In the genomic region with DNA sequence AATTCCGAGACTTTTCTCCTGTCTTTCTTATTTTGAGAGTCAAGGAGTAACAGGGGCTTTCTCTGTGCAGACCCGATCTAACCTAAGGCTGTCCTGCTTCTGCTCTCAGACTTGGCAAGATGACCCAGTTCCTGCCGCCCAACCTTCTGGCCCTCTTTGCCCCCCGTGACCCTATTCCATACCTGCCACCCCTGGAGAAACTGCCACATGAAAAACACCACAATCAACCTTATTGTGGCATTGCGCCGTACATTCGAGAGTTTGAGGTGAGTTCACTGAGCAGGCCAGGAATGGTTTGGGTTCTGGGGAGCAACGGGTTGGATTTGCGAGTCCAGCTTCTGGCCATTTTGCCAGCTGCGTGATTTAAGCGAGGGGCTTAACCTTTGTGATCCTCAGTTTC, we compare ENCODE assay signal across 9 cellular contexts. TPM values are rescaled to one million over a fixed set of nuclear protein-coding genes. Genes with fewer than 3 reads are reported as not detected.
A peak's percentile ranks its signal among the peaks of the same experiment; 100 is the strongest.
DNase-seq lines count a peak whose midpoint lies in the region; ATAC-seq and TF ChIP-seq lines count a peak whose summit lies in the region.
"Had no signal": no experiment of that assay in that cellular context is flagged by ENCODE, and none has a peak within 500 bp of the region (broad histone marks: within the 10 kb centered on the region; RNA-seq: fewer than 3 reads in every experiment).

No MANE protein-coding gene starts in this region.

- H3K9me3 ChIP-seq in HEK293 (ENCODE audit: control insufficient read depth, insufficient read depth, low read depth, low read length) (no peaks in the 10 kb centered on the region), iPS-15b (ENCODE audit: control insufficient read depth, insufficient read depth, low read length) (no peaks in the 10 kb centered on the region)

- CTCF ChIA-PET in HEK293 (lab: Yijun Ruan, JAX), result interaction anchor here (0.6 to 4.0 kb wide), 5 partner anchors 11 to 60 kb away, joined by 3 to 36 read pairs (median 4); no protein-coding TSS in a partner anchor
- CTCF ChIA-PET in activated CD8-positive, alpha-beta T cell treated with anti-CD3 and anti-CD28 coated beads for 36 hours (lab: Charles Lee), result interaction anchor here (0.7 to 3.9 kb wide), 6 partner anchors 11 to 215 kb away, joined by 3 to 52 read pairs (median 4); no protein-coding TSS in a partner anchor

- H3K4me1 Mint-ChIP-seq in activated CD8-positive, alpha-beta T cell treated with anti-CD3 and anti-CD28 coated beads for 36 hours (ENCODE audit: low read depth), result peaks cover 40% of the 10 kb centered on the region
- H3K4me1 Mint-ChIP-seq in stimulated activated effector memory CD8-positive, alpha-beta T cell treated with anti-CD3 and anti-CD28 coated beads, Interleukin-12 subunit alpha, Interleukin-12 subunit beta, amount 100 ng/mL, for 72 hours, result peaks cover 39% of the 10 kb centered on the region

- DNase-seq in activated CD8-positive, alpha-beta T cell treated with anti-CD3 and anti-CD28 coated beads for 36 hours, result no peak
- no peak for DNase-seq in stimulated activated effector memory CD8-positive, alpha-beta T cell treated with anti-CD3 and anti-CD28 coated beads, Interleukin-12 subunit alpha, Interleukin-12 subunit beta, amount 100 ng/mL, for 72 hours (ENCODE audit: low spot score in 2 of 2)
- DNase-seq in NCI-H1436 (lab: John Stamatoyannopoulos, UW), result no peak

- H3K27ac Mint-ChIP-seq in activated CD8-positive, alpha-beta T cell treated with anti-CD3 and anti-CD28 coated beads for 36 hours, result peak overlapping the region; percentile 94
- peak overlapping the region; percentile 93 for H3K27ac Mint-ChIP-seq in stimulated activated effector memory CD8-positive, alpha-beta T cell treated with anti-CD3 and anti-CD28 coated beads, Interleukin-12 subunit alpha, Interleukin-12 subunit beta, amount 100 ng/mL, for 72 hours

- no peaks in the 10 kb centered on the region for H3K27me3 Mint-ChIP-seq in activated CD8-positive, alpha-beta T cell treated with anti-CD3 and anti-CD28 coated beads for 36 hours

- no peak for ATAC-seq in activated CD8-positive, alpha-beta T cell treated with anti-CD3 and anti-CD28 coated beads for 36 hours
- no peak for ATAC-seq in stimulated activated effector memory CD8-positive, alpha-beta T cell treated with anti-CD3 and anti-CD28 coated beads, Interleukin-12 subunit alpha, Interleukin-12 subunit beta, amount 100 ng/mL, for 72 hours
- no peak for ATAC-seq in GM21619 (IDR thresholded peaks at IDR 0.05; ENCODE audit: unreplicated experiment)
- no peak for ATAC-seq in GM21825 (IDR thresholded peaks at IDR 0.05; ENCODE audit: unreplicated experiment)

- H3K4me3 Mint-ChIP-seq in activated CD8-positive, alpha-beta T cell treated with anti-CD3 and anti-CD28 coated beads for 36 hours, result peak overlapping the region; percentile 99
- peak overlapping the region; percentile 99 for H3K4me3 Mint-ChIP-seq in stimulated activated effector memory CD8-positive, alpha-beta T cell treated with anti-CD3 and anti-CD28 coated beads, Interleukin-12 subunit alpha, Interleukin-12 subunit beta, amount 100 ng/mL, for 72 hours

- peaks cover 42% of the 10 kb centered on the region for H3K36me3 Mint-ChIP-seq in activated CD8-positive, alpha-beta T cell treated with anti-CD3 and anti-CD28 coated beads for 36 hours (ENCODE audit: low read depth)
- peaks cover 67% of the 10 kb centered on the region for H3K36me3 Mint-ChIP-seq in stimulated activated effector memory CD8-positive, alpha-beta T cell treated with anti-CD3 and anti-CD28 coated beads, Interleukin-12 subunit alpha, Interleukin-12 subunit beta, amount 100 ng/mL, for 72 hours

- POLR2A ChIA-PET in HEK293 (lab: Yijun Ruan, JAX), result interaction anchor here (0.6 to 1.2 kb wide), 3 partner anchors 9 to 93 kb away, joined by 3 read pairs; partner anchors contain the start of genes GYS1 and RUVBL2
- POLR2A ChIA-PET in activated CD8-positive, alpha-beta T cell treated with anti-CD3 and anti-CD28 coated beads for 36 hours (lab: Charles Lee), result interaction anchor here (0.7 to 2.4 kb wide), 5 partner anchors 9 to 27 kb away, joined by 3 to 10 read pairs (median 5); partner anchors contain the start of gene LIN7B

- intact Hi-C loops in activated CD8-positive, alpha-beta T cell treated with anti-CD3 and anti-CD28 coated beads for 36 hours (cut with micrococcal nuclease), result no loop called here

- H3K9me3 Mint-ChIP-seq in activated CD8-positive, alpha-beta T cell treated with anti-CD3 and anti-CD28 coated beads for 36 hours, result no peaks in the 10 kb centered on the region
- no peaks in the 10 kb centered on the region for H3K9me3 Mint-ChIP-seq in stimulated activated effector memory CD8-positive, alpha-beta T cell treated with anti-CD3 and anti-CD28 coated beads, Interleukin-12 subunit alpha, Interleukin-12 subunit beta, amount 100 ng/mL, for 72 hours

- H3K4me3 ChIP-seq in HEK293 (ENCODE audit: low read depth, low read length) (peak overlapping the region; percentile 89), iPS-15b (ENCODE audit: low read depth, low read length) (peak overlapping the region; percentile 94)

- peaks cover 47 to 50% of the 10 kb centered on the region in 2 experiments for H3K36me3 ChIP-seq in HEK293 (ENCODE audit: control insufficient read depth in 2 of 2, insufficient read depth in 1 of 2, low read length in 2 of 2)
- H3K36me3 ChIP-seq in iPS-15b (ENCODE audit: control insufficient read depth, insufficient read depth, low read length), result peaks cover 26% of the 10 kb centered on the region

- no peak for TF ChIP-seq CTCF in HEK293 (tag by site-specific recombination; IDR thresholded peaks at IDR 0.05)
- TF ChIP-seq CTCF in activated CD8-positive, alpha-beta T cell treated with anti-CD3 and anti-CD28 coated beads for 36 hours (IDR thresholded peaks at IDR 0.05), result no peak

- H3K27ac ChIP-seq in HEK293 (ENCODE audit: extremely low read depth, low read depth, low read length), result peak overlapping the region; percentile 92

- H3K4me1 ChIP-seq in HEK293 (ENCODE audit: control insufficient read depth, insufficient read depth, low read length), result peaks cover 5% of the 10 kb centered on the region; the same call in 1 of the 2 replicates
- peaks cover 3% of the 10 kb centered on the region for H3K4me1 ChIP-seq in iPS-15b (ENCODE audit: control insufficient read depth, insufficient read depth, low read length)

- peak overlapping the region; percentile 94 for H3K9ac ChIP-seq in iPS-15b (ENCODE audit: low read depth, low read length)

- no peaks in the 10 kb centered on the region for H3K27me3 ChIP-seq in iPS-15b (ENCODE audit: control insufficient read depth, insufficient read depth, low read length)

TF ChIP-seq in HEK293, 187 proteins besides CTCF, POLR2A, EP300 and RAD21 (continues in another document):
- TF ChIP-seq ZNF654 (tag by site-specific recombination; IDR thresholded peaks at IDR 0.05; ENCODE audit: low read depth), result no peak
- TF ChIP-seq KLF8 (tag by site-specific recombination; IDR thresholded peaks at IDR 0.05), result no peak
- TF ChIP-seq, protein P1, sequence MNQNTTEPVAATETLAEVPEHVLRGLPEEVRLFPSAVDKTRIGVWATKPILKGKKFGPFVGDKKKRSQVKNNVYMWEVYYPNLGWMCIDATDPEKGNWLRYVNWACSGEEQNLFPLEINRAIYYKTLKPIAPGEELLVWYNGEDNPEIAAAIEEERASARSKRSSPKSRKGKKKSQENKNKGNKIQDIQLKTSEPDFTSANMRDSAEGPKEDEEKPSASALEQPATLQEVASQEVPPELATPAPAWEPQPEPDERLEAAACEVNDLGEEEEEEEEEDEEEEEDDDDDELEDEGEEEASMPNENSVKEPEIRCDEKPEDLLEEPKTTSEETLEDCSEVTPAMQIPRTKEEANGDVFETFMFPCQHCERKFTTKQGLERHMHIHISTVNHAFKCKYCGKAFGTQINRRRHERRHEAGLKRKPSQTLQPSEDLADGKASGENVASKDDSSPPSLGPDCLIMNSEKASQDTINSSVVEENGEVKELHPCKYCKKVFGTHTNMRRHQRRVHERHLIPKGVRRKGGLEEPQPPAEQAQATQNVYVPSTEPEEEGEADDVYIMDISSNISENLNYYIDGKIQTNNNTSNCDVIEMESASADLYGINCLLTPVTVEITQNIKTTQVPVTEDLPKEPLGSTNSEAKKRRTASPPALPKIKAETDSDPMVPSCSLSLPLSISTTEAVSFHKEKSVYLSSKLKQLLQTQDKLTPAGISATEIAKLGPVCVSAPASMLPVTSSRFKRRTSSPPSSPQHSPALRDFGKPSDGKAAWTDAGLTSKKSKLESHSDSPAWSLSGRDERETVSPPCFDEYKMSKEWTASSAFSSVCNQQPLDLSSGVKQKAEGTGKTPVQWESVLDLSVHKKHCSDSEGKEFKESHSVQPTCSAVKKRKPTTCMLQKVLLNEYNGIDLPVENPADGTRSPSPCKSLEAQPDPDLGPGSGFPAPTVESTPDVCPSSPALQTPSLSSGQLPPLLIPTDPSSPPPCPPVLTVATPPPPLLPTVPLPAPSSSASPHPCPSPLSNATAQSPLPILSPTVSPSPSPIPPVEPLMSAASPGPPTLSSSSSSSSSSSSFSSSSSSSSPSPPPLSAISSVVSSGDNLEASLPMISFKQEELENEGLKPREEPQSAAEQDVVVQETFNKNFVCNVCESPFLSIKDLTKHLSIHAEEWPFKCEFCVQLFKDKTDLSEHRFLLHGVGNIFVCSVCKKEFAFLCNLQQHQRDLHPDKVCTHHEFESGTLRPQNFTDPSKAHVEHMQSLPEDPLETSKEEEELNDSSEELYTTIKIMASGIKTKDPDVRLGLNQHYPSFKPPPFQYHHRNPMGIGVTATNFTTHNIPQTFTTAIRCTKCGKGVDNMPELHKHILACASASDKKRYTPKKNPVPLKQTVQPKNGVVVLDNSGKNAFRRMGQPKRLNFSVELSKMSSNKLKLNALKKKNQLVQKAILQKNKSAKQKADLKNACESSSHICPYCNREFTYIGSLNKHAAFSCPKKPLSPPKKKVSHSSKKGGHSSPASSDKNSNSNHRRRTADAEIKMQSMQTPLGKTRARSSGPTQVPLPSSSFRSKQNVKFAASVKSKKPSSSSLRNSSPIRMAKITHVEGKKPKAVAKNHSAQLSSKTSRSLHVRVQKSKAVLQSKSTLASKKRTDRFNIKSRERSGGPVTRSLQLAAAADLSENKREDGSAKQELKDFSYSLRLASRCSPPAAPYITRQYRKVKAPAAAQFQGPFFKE (tag by site-specific recombination; IDR thresholded peaks at IDR 0.05; ENCODE audit: borderline replicate concordance), result no peak
- TF ChIP-seq ZSCAN16 (tag by site-specific recombination; IDR thresholded peaks at IDR 0.05), result no peak
- TF ChIP-seq ZNF223 (tag by site-specific recombination; IDR thresholded peaks at IDR 0.05), result no peak
- TF ChIP-seq ZNF530 (tag by site-specific recombination; IDR thresholded peaks at IDR 0.05; ENCODE audit: low read depth), result no peak
- no peak for TF ChIP-seq ZSCAN30 (tag by site-specific recombination; IDR thresholded peaks at IDR 0.05)

RNA-seq across cellular contexts. Expression of gene SNRNP70, which starts 1.0 kb away (rescaled TPM):
- total RNA-seq in activated CD8-positive, alpha-beta T cell treated with anti-CD3 and anti-CD28 coated beads for 36 hours, result 100 to 1,000 TPM; 187 to 188 TPM

RNA-seq across cellular contexts. Expression of gene KCNA7, which starts 13.8 kb away (rescaled TPM):
- total RNA-seq in activated CD8-positive, alpha-beta T cell treated with anti-CD3 and anti-CD28 coated beads for 36 hours, result not detected
- total RNA-seq: pulmonary artery endothelial cell; T-helper 2 cell treated with Interferon-gamma antibody and Interleukin-4, amounts not matched to agents 100 ng/mL and 5 ng/mL, for 36 hours had no signal

RNA-seq across cellular contexts. Expression of gene NTF4, which starts 21.7 kb away (rescaled TPM):
- total RNA-seq in activated CD8-positive, alpha-beta T cell treated with anti-CD3 and anti-CD28 coated beads for 36 hours, result not detected
- total RNA-seq: pulmonary artery endothelial cell; T-helper 2 cell treated with Interferon-gamma antibody and Interleukin-4, amounts not matched to agents 100 ng/mL and 5 ng/mL, for 36 hours had no signal

RNA-seq across cellular contexts. Expression of gene LIN7B, which starts 27.9 kb away (rescaled TPM):
- 1 to 10 TPM; 2.1 to 4.4 TPM for total RNA-seq in activated CD8-positive, alpha-beta T cell treated with anti-CD3 and anti-CD28 coated beads for 36 hours

RNA-seq across cellular contexts. Expression of gene CGB7, which starts 28.7 kb away (rescaled TPM):
- not detected for total RNA-seq in activated CD8-positive, alpha-beta T cell treated with anti-CD3 and anti-CD28 coated beads for 36 hours
- total RNA-seq: T-helper 2 cell treated with Interferon-gamma antibody and Interleukin-4, amounts not matched to agents 100 ng/mL and 5 ng/mL, for 36 hours had no signal
